In genomic region chr12:23096321-23096720, GRCh38 we compare ENCODE assay signal across 22 cellular contexts.
A peak's percentile ranks its signal among the peaks of the same experiment; 100 is the strongest.
DNase-seq lines count a peak whose midpoint lies in the region; ATAC-seq, FAIRE-seq and TF ChIP-seq lines count a peak whose summit lies in the region.
"Had no signal": no experiment of that assay in that cellular context is flagged by ENCODE, and none has a peak within 500 bp of the region (broad histone marks: within the 10 kb centered on the region; RNA-seq: fewer than 3 reads in every experiment).

No MANE protein-coding gene starts in this region.

- H2AFZ ChIP-seq in MM.1S (ENCODE audit: low read length) = no peak overlapping the region

- FAIRE-seq in HTR-8/SVneo (lab: Jason Lieb, UNC) = peak; percentile 31
- FAIRE-seq: A549, GM12892, H54 had no signal

- intact Hi-C loops in left ventricle myocardium superior (cut with micrococcal nuclease) = no loop called here
- intact Hi-C loops in ovary (cut with DNase I) = no loop called here

- no peak overlapping the region for H3K4me2 ChIP-seq in MM.1S (ENCODE audit: low read depth, low read length)
- H3K4me2 ChIP-seq: A549; BLaER1 treated with 17β-estradiol and CSF1 and Interleukin-3, amounts not matched to agents 10 nM and 100 nM had no signal

- no peak for TF ChIP-seq POLR2A in ovary (IDR thresholded peaks at IDR 0.05)

- H3K9me3 ChIP-seq in MM.1S (replicated peaks; ENCODE audit: insufficient read depth, low read length) (no peaks in the 10 kb centered on the region), ovary (no peaks in the 10 kb centered on the region)
- H3K9me3 ChIP-seq: A549; BE2C; BLaER1 treated with 17β-estradiol and CSF1 and Interleukin-3, amounts not matched to agents 10 nM and 100 nM; HAP-1 had no signal

- TF ChIP-seq CTCF in epithelial cell of esophagus (IDR thresholded peaks at IDR 0.05; ENCODE audit: insufficient read depth, low read depth, low read length, missing control alignments) (no peak), MM.1S (IDR thresholded peaks at IDR 0.05; ENCODE audit: low read length) (no peak), ovary (IDR thresholded peaks at IDR 0.05) (no peak)

- H3K27me3 ChIP-seq in MM.1S (replicated peaks; ENCODE audit: insufficient read depth, low read length) = no peaks in the 10 kb centered on the region
- H3K27me3 ChIP-seq in ovary = no peaks in the 10 kb centered on the region
- H3K27me3 ChIP-seq: BE2C; BLaER1 treated with 17β-estradiol and CSF1 and Interleukin-3, amounts not matched to agents 10 nM and 100 nM had no signal

- H3F3A ChIP-seq in MM.1S (ENCODE audit: insufficient read depth, low read length) = no peaks in the 10 kb centered on the region

- no peaks in the 10 kb centered on the region for H3K4me1 ChIP-seq in MM.1S (ENCODE audit: low read length)
- no peaks in the 10 kb centered on the region for H3K4me1 ChIP-seq in ovary (ENCODE audit: insufficient read depth)
- H3K4me1 ChIP-seq: A549; BLaER1 treated with 17β-estradiol and CSF1 and Interleukin-3, amounts not matched to agents 10 nM and 100 nM had no signal

- H3K79me2 ChIP-seq in MM.1S (ENCODE audit: low read length) = no peaks in the 10 kb centered on the region

- H3K36me3 ChIP-seq in MM.1S (replicated peaks; ENCODE audit: insufficient read depth, low read length) (no peaks in the 10 kb centered on the region; the same call in 1 of the 2 replicates), ovary (no peaks in the 10 kb centered on the region)
- H3K36me3 ChIP-seq: BE2C; BLaER1 treated with 17β-estradiol and CSF1 and Interleukin-3, amounts not matched to agents 10 nM and 100 nM; HAP-1 had no signal

- H4K20me1 ChIP-seq in MM.1S (ENCODE audit: insufficient read depth, low read length) = no peaks in the 10 kb centered on the region
- H4K20me1 ChIP-seq: BLaER1 treated with 17β-estradiol and CSF1 and Interleukin-3, amounts not matched to agents 10 nM and 100 nM had no signal

- H3K27ac ChIP-seq in MM.1S (ENCODE audit: low read length) = no peak overlapping the region
- H3K27ac ChIP-seq in ovary = no peak overlapping the region
- H3K27ac ChIP-seq: A549; BLaER1 treated with 17β-estradiol and CSF1 and Interleukin-3, amounts not matched to agents 10 nM and 100 nM had no signal

- H3K9ac ChIP-seq in MM.1S (ENCODE audit: low read length) = no peak overlapping the region
- H3K9ac ChIP-seq: BLaER1 treated with 17β-estradiol and CSF1 and Interleukin-3, amounts not matched to agents 10 nM and 100 nM had no signal

- WGBS in ovary, 3 donors = 84 to 97% (median 85%) methylated on average over 1 of the region's 1 CpG

- H3K9me2 ChIP-seq in MM.1S (replicated peaks; ENCODE audit: insufficient read depth, low read length) = no peaks in the 10 kb centered on the region

- H3K4me3 ChIP-seq in epithelial cell of esophagus (ENCODE audit: low read length) = no peak overlapping the region
- no peak overlapping the region for H3K4me3 ChIP-seq in MM.1S (ENCODE audit: low read length)
- no peak overlapping the region for H3K4me3 ChIP-seq in ovary
- H3K4me3 ChIP-seq: A549; BLaER1 treated with 17β-estradiol and CSF1 and Interleukin-3, amounts not matched to agents 10 nM and 100 nM; HAP-1 had no signal

- TF ChIP-seq EP300 in ovary (IDR thresholded peaks at IDR 0.05) = no peak

- DNase-seq in HTR-8/SVneo (ENCODE audit: insufficient read length, low spot score) (no peak), amniotic epithelial cell (ENCODE audit: low read depth) (peak; percentile 1), epithelial cell of esophagus (ENCODE audit: low read depth) (peak; percentile 38), MM.1S (no peak), left ventricle myocardium superior (no peak), ovary (no peak)
- DNase-seq: 8988T; ACHN; AML-193; BE2C; CD4-positive, alpha-beta T cell; CD8-positive, alpha-beta memory T cell; DMS53; DMS79 treated with DMSO at 0.1 percent for 48 hours; GF-D8; GOT3 had no signal

- ATAC-seq in HG02763 (IDR thresholded peaks at IDR 0.05; ENCODE audit: unreplicated experiment) (no peak), left ventricle myocardium superior (no peak)
- ATAC-seq: A549 had no signal

Comparison
In these comparisons a context has a peak if more than half of its experiments do, and no peak if none do; other contexts are left out.
1. DNase-seq: peak in amniotic epithelial cell (single experiment) and epithelial cell of esophagus (single experiment); none in HTR-8/SVneo (single experiment), MM.1S (single experiment), left ventricle myocardium superior (single experiment) and ovary (0 of 5).